1 cellular context compared by ENCODE assay signal in genomic region chr1:111221633-111222286, GRCh38.
A peak's percentile ranks its signal among the peaks of the same experiment; 100 is the strongest.
TF ChIP-seq lines count a peak whose summit lies in the region.

No MANE protein-coding gene starts in this region.

TF ChIP-seq in GM12878, 131 proteins besides CTCF, POLR2A, EP300 and RAD21 (continued from another document and continues in another):
- no peak for TF ChIP-seq CEBPZ (IDR thresholded peaks at IDR 0.05; ENCODE audit: low read depth, low read length)
- TF ChIP-seq RB1 (IDR thresholded peaks at IDR 0.05; ENCODE audit: borderline replicate concordance): no peak; the same call in 1 of the 2 replicates
- no peak; the same call in 1 of the 2 replicates for TF ChIP-seq WRNIP1 (IDR thresholded peaks at IDR 0.05; ENCODE audit: borderline replicate concordance, low read depth, low read length)
- peak; percentile 46 for TF ChIP-seq KLF5 (IDR thresholded peaks at IDR 0.05; ENCODE audit: partially characterized antibody)
- no peak for TF ChIP-seq PAX8 (IDR thresholded peaks at IDR 0.05)
- no peak for TF ChIP-seq ATF3 (IDR thresholded peaks at IDR 0.05; ENCODE audit: borderline replicate concordance, extremely low read depth, low read depth, low read length)
- TF ChIP-seq IRF4 (IDR thresholded peaks at IDR 0.05; ENCODE audit: low read depth, low read length): peak; percentile 95
- no peak for TF ChIP-seq ZNF217 (IDR thresholded peaks at IDR 0.05)
- peak; percentile 97 for TF ChIP-seq PAX5 (IDR thresholded peaks at IDR 0.05; ENCODE audit: borderline replicate concordance, low read depth, low read length)
- TF ChIP-seq SMARCA5 (IDR thresholded peaks at IDR 0.05): no peak
- TF ChIP-seq PML (IDR thresholded peaks at IDR 0.05; ENCODE audit: low read length): no peak
- TF ChIP-seq CHD4 (IDR thresholded peaks at IDR 0.05): no peak
- TF ChIP-seq HDGF (IDR thresholded peaks at IDR 0.05): no peak; the same call in 1 of the 2 replicates
- TF ChIP-seq EED (IDR thresholded peaks at IDR 0.05; ENCODE audit: low read depth): peak; percentile 100
- peak; percentile 88 for TF ChIP-seq JUNB (IDR thresholded peaks at IDR 0.05)
- TF ChIP-seq LARP7 (IDR thresholded peaks at IDR 0.05): no peak
- no peak for TF ChIP-seq MTA3 (IDR thresholded peaks at IDR 0.05; ENCODE audit: borderline replicate concordance, low read length)
- no peak for TF ChIP-seq IKZF1 (conservative IDR thresholded peaks at IDR 0.05)
- TF ChIP-seq ZZZ3 (IDR thresholded peaks at IDR 0.05; ENCODE audit: control insufficient read depth, insufficient read length, low read depth): no peak
- TF ChIP-seq SREBF2 (IDR thresholded peaks at IDR 0.05; ENCODE audit: low read length): no peak
- TF ChIP-seq USF2 (IDR thresholded peaks at IDR 0.05; ENCODE audit: borderline replicate concordance, low read depth, low read length): no peak; the same call in 1 of the 2 replicates
- no peak for TF ChIP-seq HDAC6 (IDR thresholded peaks at IDR 0.05; ENCODE audit: unreplicated experiment)
- TF ChIP-seq DPF2 (IDR thresholded peaks at IDR 0.05): no peak
- TF ChIP-seq REST (IDR thresholded peaks at IDR 0.05; ENCODE audit: low read depth, low read length): no peak
- TF ChIP-seq BCL3 (IDR thresholded peaks at IDR 0.05; ENCODE audit: borderline replicate concordance, insufficient read depth, low read depth, low read length, poor library complexity, severe bottlenecking): peak; percentile 100
- TF ChIP-seq HSF1 (IDR thresholded peaks at IDR 0.05; ENCODE audit: low read depth, low read length): no peak
- TF ChIP-seq SMAD5 (IDR thresholded peaks at IDR 0.05; ENCODE audit: low read depth): no peak; the same call in 1 of the 2 replicates
- no peak for TF ChIP-seq BRCA1 (IDR thresholded peaks at IDR 0.05; ENCODE audit: low read depth, low read length)
- peak; percentile 99 for TF ChIP-seq CBFB (IDR thresholded peaks at IDR 0.05; ENCODE audit: low read depth)
- TF ChIP-seq ATF2 (IDR thresholded peaks at IDR 0.05; ENCODE audit: low read length): no peak
- peak in 1 of 2 experiments; percentile 96; a peak in 2 of 4 replicates for TF ChIP-seq ETV6 (conservative IDR thresholded peaks at IDR 0.05 in 1 of 2, IDR thresholded peaks at IDR 0.05 in 1 of 2; ENCODE audit: borderline replicate concordance in 1 of 2, low read depth in 1 of 2)
- TF ChIP-seq CHD2 (IDR thresholded peaks at IDR 0.05; ENCODE audit: borderline replicate concordance, low read depth, low read length): peak; percentile 93
- TF ChIP-seq BACH1 (IDR thresholded peaks at IDR 0.05; ENCODE audit: borderline replicate concordance): no peak
- peak; percentile 98 for TF ChIP-seq SKIL (IDR thresholded peaks at IDR 0.05; ENCODE audit: low read depth, poor library complexity, severe bottlenecking)
- no peak for TF ChIP-seq SIN3A (IDR thresholded peaks at IDR 0.05; ENCODE audit: low read depth, low read length)
- peak; percentile 63; the same call in 1 of the 2 replicates for TF ChIP-seq POLR2AphosphoS2 (IDR thresholded peaks at IDR 0.05; ENCODE audit: low read depth, low read length)
- TF ChIP-seq E2F4 (IDR thresholded peaks at IDR 0.05; ENCODE audit: low read depth, low read length): no peak
- TF ChIP-seq CREB1 (IDR thresholded peaks at IDR 0.05; ENCODE audit: low read depth): no peak
- 0 out of 2 replicates have a peak, but pooled peaks have one; percentile 55 for TF ChIP-seq ASH2L (IDR thresholded peaks at IDR 0.05; ENCODE audit: borderline replicate concordance, low read depth)
- TF ChIP-seq SMAD1 (IDR thresholded peaks at IDR 0.05; ENCODE audit: low read depth, partially characterized antibody): peak; percentile 98
- peak; percentile 15 for TF ChIP-seq SIX5 (IDR thresholded peaks at IDR 0.05; ENCODE audit: low read depth, low read length, severe bottlenecking)
- TF ChIP-seq BCL11A (IDR thresholded peaks at IDR 0.05; ENCODE audit: low read depth, low read length): peak; percentile 97
- TF ChIP-seq CREM (IDR thresholded peaks at IDR 0.05; ENCODE audit: low read depth): peak; percentile 86
- TF ChIP-seq ATF7 (IDR thresholded peaks at IDR 0.05; ENCODE audit: low read depth): peak; percentile 94
- TF ChIP-seq ZNF622 (IDR thresholded peaks at IDR 0.05): no peak
- peak in 1 of 2 experiments; percentile 87; a peak in 2 of 4 replicates for TF ChIP-seq BHLHE40 (IDR thresholded peaks at IDR 0.05; ENCODE audit: borderline replicate concordance in 1 of 2, low read depth in 2 of 2, low read length in 1 of 2)
- no peak for TF ChIP-seq RUNX3 (IDR thresholded peaks at IDR 0.05; ENCODE audit: low read length)
- no peak for TF ChIP-seq KAT2A (conservative IDR thresholded peaks at IDR 0.05; ENCODE audit: control insufficient read depth, low read depth, low read length)
- TF ChIP-seq POLR2AphosphoS5 (IDR thresholded peaks at IDR 0.05; ENCODE audit: low read length): peak; percentile 64
- no peak for TF ChIP-seq HDAC2 (IDR thresholded peaks at IDR 0.05)
- no peak for TF ChIP-seq RBBP5 (conservative IDR thresholded peaks at IDR 0.05)
- no peak for TF ChIP-seq ZNF24 (IDR thresholded peaks at IDR 0.05)
- no peak for TF ChIP-seq YBX1 (IDR thresholded peaks at IDR 0.05)
- TF ChIP-seq RFX5 (IDR thresholded peaks at IDR 0.05; ENCODE audit: low read depth, low read length): no peak; the same call in 1 of the 2 replicates
- TF ChIP-seq NR2C2 (IDR thresholded peaks at IDR 0.05; ENCODE audit: borderline replicate concordance, control insufficient read depth, insufficient read length, low read depth): no peak
- no peak; the same call in 1 of the 2 replicates for TF ChIP-seq ZNF207 (IDR thresholded peaks at IDR 0.05; ENCODE audit: borderline replicate concordance)
- no peak for TF ChIP-seq MYB (IDR thresholded peaks at IDR 0.05; ENCODE audit: borderline replicate concordance, low read depth, low read length)
- TF ChIP-seq SUZ12 (IDR thresholded peaks at IDR 0.05; ENCODE audit: unreplicated experiment): no peak
- TF ChIP-seq CBX5 (IDR thresholded peaks at IDR 0.05; ENCODE audit: low read depth): no peak
- no peak for TF ChIP-seq SUPT20H (IDR thresholded peaks at IDR 0.05; ENCODE audit: borderline replicate concordance, control insufficient read depth, low read depth, low read length)
